1 cellular context compared by ENCODE assay signal in genomic region chr10:129462257-129462795, GRCh38.
TF ChIP-seq lines count a peak whose summit lies in the region.

No MANE protein-coding gene starts in this region.

TF ChIP-seq in HepG2, 621 proteins besides CTCF, POLR2A, EP300 and RAD21 (continued from another document and continues in another):
- TF ChIP-seq MYPOP (CRISPR knock-in tag; IDR thresholded peaks at IDR 0.05) (no peak), BCLAF1 (IDR thresholded peaks at IDR 0.05) (no peak), ZNF772 (CRISPR knock-in tag; IDR thresholded peaks at IDR 0.05) (0 out of 2 replicates have a peak, but pooled peaks have one; percentile 29), CEBPB (IDR thresholded peaks at IDR 0.05; ENCODE audit: borderline replicate concordance, low read depth, low read length) (peak; percentile 62; the same call in 1 of the 2 replicates), FOXC1 (CRISPR knock-in tag; IDR thresholded peaks at IDR 0.05; ENCODE audit: borderline replicate concordance) (no peak), CAMTA2 (CRISPR knock-in tag; IDR thresholded peaks at IDR 0.05; ENCODE audit: borderline replicate concordance) (no peak), RARA (CRISPR knock-in tag; IDR thresholded peaks at IDR 0.05) (peak; percentile 70), ZNF781 (CRISPR knock-in tag; IDR thresholded peaks at IDR 0.05; ENCODE audit: borderline replicate concordance, not compliant biosample characterization) (no peak), ZNF12 (CRISPR knock-in tag; IDR thresholded peaks at IDR 0.05) (no peak), CREM (IDR thresholded peaks at IDR 0.05) (peak; percentile 84; the same call in 1 of the 2 replicates), CREM (CRISPR knock-in tag; IDR thresholded peaks at IDR 0.05) (no peak), PPARG (CRISPR knock-in tag; conservative IDR thresholded peaks at IDR 0.05) (peak; percentile 66; the same call in 1 of the 2 replicates), MTA1 (CRISPR knock-in tag; IDR thresholded peaks at IDR 0.05; ENCODE audit: borderline replicate concordance) (no peak), HNRNPK (IDR thresholded peaks at IDR 0.05; ENCODE audit: low read depth, low read length, poor library complexity, severe bottlenecking) (no peak), ZNF354B (CRISPR knock-in tag; IDR thresholded peaks at IDR 0.05) (no peak), FLYWCH1 (CRISPR knock-in tag; IDR thresholded peaks at IDR 0.05) (no peak), ZNF564 (CRISPR knock-in tag; IDR thresholded peaks at IDR 0.05) (peak; percentile 44; the same call in 1 of the 2 replicates), ISX (CRISPR knock-in tag; conservative IDR thresholded peaks at IDR 0.05) (no peak), TCF7 (IDR thresholded peaks at IDR 0.05; ENCODE audit: low read depth) (peak; percentile 85), ZNF121 (CRISPR knock-in tag; IDR thresholded peaks at IDR 0.05) (no peak), ZNF576 (CRISPR knock-in tag; IDR thresholded peaks at IDR 0.05) (no peak), CCAR2 (optimal IDR thresholded peaks at IDR 0.05; ENCODE audit: low read depth, low read length) (peak; percentile 13), ZKSCAN8 (CRISPR knock-in tag; IDR thresholded peaks at IDR 0.05; ENCODE audit: borderline replicate concordance) (no peak), REPIN1 (CRISPR knock-in tag; IDR thresholded peaks at IDR 0.05; ENCODE audit: borderline replicate concordance, low read depth) (0 out of 2 replicates have a peak, but pooled peaks have one; percentile 40), HNF4G (IDR thresholded peaks at IDR 0.05; ENCODE audit: borderline replicate concordance, low read depth, low read length) (peak; percentile 84), HNF4G (CRISPR knock-in tag; IDR thresholded peaks at IDR 0.05; ENCODE audit: borderline replicate concordance, low read depth) (peak; percentile 69; the same call in 1 of the 2 replicates), NR1H2 (CRISPR knock-in tag; IDR thresholded peaks at IDR 0.05; ENCODE audit: borderline replicate concordance, low read depth) (no peak), ZNF773 (CRISPR knock-in tag; IDR thresholded peaks at IDR 0.05; ENCODE audit: borderline replicate concordance) (no peak), ZNF570 (CRISPR knock-in tag; IDR thresholded peaks at IDR 0.05; ENCODE audit: borderline replicate concordance) (no peak), ZNF468 (CRISPR knock-in tag; IDR thresholded peaks at IDR 0.05) (no peak), SRSF9 (IDR thresholded peaks at IDR 0.05; ENCODE audit: borderline replicate concordance, insufficient read depth, low read depth, low read length, poor library complexity, severe bottlenecking) (no peak), PAF1 (CRISPR knock-in tag; IDR thresholded peaks at IDR 0.05) (no peak), ELK4 (CRISPR knock-in tag; IDR thresholded peaks at IDR 0.05; ENCODE audit: borderline replicate concordance) (no peak), ZNF451 (CRISPR knock-in tag; IDR thresholded peaks at IDR 0.05) (no peak), ZBTB21 (CRISPR knock-in tag; IDR thresholded peaks at IDR 0.05) (no peak), HNRNPH1 (optimal IDR thresholded peaks at IDR 0.05; ENCODE audit: low read depth, low read length) (no peak), MEIS2 (CRISPR knock-in tag; IDR thresholded peaks at IDR 0.05) (no peak), ZNF597 (CRISPR knock-in tag; IDR thresholded peaks at IDR 0.05) (no peak), ZNF350 (CRISPR knock-in tag; IDR thresholded peaks at IDR 0.05; ENCODE audit: borderline replicate concordance, low read depth) (no peak), MAX (IDR thresholded peaks at IDR 0.05) (no peak), ZC3H4 (CRISPR knock-in tag; IDR thresholded peaks at IDR 0.05; ENCODE audit: borderline replicate concordance) (no peak), ATF3 (CRISPR knock-in tag; IDR thresholded peaks at IDR 0.05) (peak; percentile 87), FOXO4 (CRISPR knock-in tag; conservative IDR thresholded peaks at IDR 0.05) (no peak), ADNP (CRISPR knock-in tag; IDR thresholded peaks at IDR 0.05) (no peak), PAX8 (CRISPR knock-in tag; IDR thresholded peaks at IDR 0.05; ENCODE audit: borderline replicate concordance) (no peak), UBTF (CRISPR knock-in tag; IDR thresholded peaks at IDR 0.05) (no peak), TFAP4 (IDR thresholded peaks at IDR 0.05; ENCODE audit: borderline replicate concordance, low read depth) (peak; percentile 57; the same call in 1 of the 2 replicates), ZNF382 (CRISPR knock-in tag; IDR thresholded peaks at IDR 0.05; ENCODE audit: borderline replicate concordance) (no peak), ZNF687 (CRISPR knock-in tag; IDR thresholded peaks at IDR 0.05) (peak; percentile 30), E2F1 (CRISPR knock-in tag; IDR thresholded peaks at IDR 0.05) (no peak), FOSL1 (CRISPR knock-in tag; IDR thresholded peaks at IDR 0.05; ENCODE audit: borderline replicate concordance) (no peak)
